ENCODE assay signal across 34 cellular contexts in genomic region chr7:30976381-30976780, GRCh38. TPM values are rescaled to one million over a fixed set of nuclear protein-coding genes. Genes with fewer than 3 reads are reported as not detected.
"Had no signal": no experiment of that assay in that cellular context is flagged by ENCODE, and none has a peak within 500 bp of the region (broad histone marks: within the 10 kb centered on the region; RNA-seq: fewer than 3 reads in every experiment).

No MANE protein-coding gene starts in this region.

- H3K27me3 ChIP-seq: right atrium auricular region, testis, upper lobe of left lung, uterus had no signal

- H2AFZ ChIP-seq: hepatocyte had no signal

- H3K4me3 ChIP-seq: dorsolateral prefrontal cortex, esophagus muscularis mucosa, gastroesophageal sphincter, heart left ventricle, hepatocyte, mucosa of descending colon, prostate gland, right atrium auricular region, testis, tibial artery, upper lobe of left lung, uterus had no signal

- H3K27ac Mint-ChIP-seq: mesothelial cell of epicardium; natural killer cell treated with Interleukin-12 subunit alpha and Interleukin-12 subunit beta and Interleukin-15 and Interleukin-18, amount 100 ng/mL, for 72 hours; stimulated activated effector memory CD8-positive, alpha-beta T cell treated with anti-CD3 and anti-CD28 coated beads, Interleukin-12 subunit alpha, Interleukin-12 subunit beta, amount 100 ng/mL, for 72 hours had no signal

- H3K4me1 Mint-ChIP-seq: mesothelial cell of epicardium had no signal

- H3K36me3 ChIP-seq: esophagus muscularis mucosa, gastroesophageal sphincter, heart left ventricle, prostate gland, right atrium auricular region, tibial artery, upper lobe of left lung, uterus had no signal

- H3K9me3 ChIP-seq: esophagus muscularis mucosa, gastroesophageal sphincter, heart left ventricle, mucosa of descending colon, prostate gland, right atrium auricular region, testis, tibial artery, upper lobe of left lung, uterus had no signal

- H3K4me1 ChIP-seq: foreskin keratinocyte, testis, uterus had no signal

- H3K36me3 Mint-ChIP-seq: mesothelial cell of epicardium; naive B cell; natural killer cell treated with Interleukin-12 subunit alpha and Interleukin-12 subunit beta and Interleukin-15 and Interleukin-18, amount 100 ng/mL, for 72 hours; stimulated activated effector memory CD8-positive, alpha-beta T cell treated with anti-CD3 and anti-CD28 coated beads, Interleukin-12 subunit alpha, Interleukin-12 subunit beta, amount 100 ng/mL, for 72 hours had no signal

- H3K27ac ChIP-seq: dorsolateral prefrontal cortex, esophagus muscularis mucosa, foreskin keratinocyte, gastroesophageal sphincter, heart left ventricle, hepatocyte, prostate gland, right atrium auricular region, testis, tibial artery, uterus had no signal

- H3K4me3 Mint-ChIP-seq: mesothelial cell of epicardium; naive B cell; natural killer cell treated with Interleukin-12 subunit alpha and Interleukin-12 subunit beta and Interleukin-15 and Interleukin-18, amount 100 ng/mL, for 72 hours; neural crest cell; stimulated activated effector memory CD8-positive, alpha-beta T cell treated with anti-CD3 and anti-CD28 coated beads, Interleukin-12 subunit alpha, Interleukin-12 subunit beta, amount 100 ng/mL, for 72 hours had no signal

- DNase-seq: dorsolateral prefrontal cortex; effector CD8-positive, alpha-beta T cell; foreskin keratinocyte; heart left ventricle; kidney; mesenchymal stem cell; mucosa of descending colon; naive B cell; stimulated activated CD4-positive, alpha-beta T cell treated with anti-CD3 and anti-CD28 coated beads, Interleukin-2, amount 100 ng/mL, for 24 hours; stimulated activated CD4-positive, alpha-beta T cell treated with anti-CD3 and anti-CD28 coated beads, Interleukin-4, amount 100 ng/mL, for 24 hours; stimulated activated naive CD4-positive, alpha-beta T cell treated with Interleukin-2 at 50 U/mL for 16 hours; substantia nigra; testis; tibial artery; upper lobe of left lung; uterus had no signal

- ATAC-seq: foreskin keratinocyte; gastroesophageal sphincter; heart left ventricle; left lobe of liver; mucosa of descending colon; natural killer cell treated with Interleukin-12 subunit alpha and Interleukin-12 subunit beta and Interleukin-15 and Interleukin-18, amount 100 ng/mL, for 72 hours; sciatic nerve; stimulated activated effector memory CD8-positive, alpha-beta T cell treated with anti-CD3 and anti-CD28 coated beads, Interleukin-12 subunit alpha, Interleukin-12 subunit beta, amount 100 ng/mL, for 72 hours had no signal

- H3K79me2 ChIP-seq: hepatocyte had no signal

- H3K9me3 Mint-ChIP-seq: mesothelial cell of epicardium; naive B cell; natural killer cell treated with Interleukin-12 subunit alpha and Interleukin-12 subunit beta and Interleukin-15 and Interleukin-18, amount 100 ng/mL, for 72 hours; neural crest cell; stimulated activated effector memory CD8-positive, alpha-beta T cell treated with anti-CD3 and anti-CD28 coated beads, Interleukin-12 subunit alpha, Interleukin-12 subunit beta, amount 100 ng/mL, for 72 hours had no signal

- H3K4me2 ChIP-seq: hepatocyte had no signal

RNA-seq across cellular contexts. Expression of gene GHRHR, which starts 12.6 kb away (rescaled TPM):
- total RNA-seq: endothelial cell of umbilical vein; epithelial cell of proximal tubule; esophagus muscularis mucosa; fibroblast of lung; foreskin keratinocyte; gastroesophageal sphincter; heart left ventricle; kidney; lower leg skin; lung microvascular endothelial cell; mesothelial cell of epicardium; mucosa of descending colon; natural killer cell treated with Interleukin-12 subunit alpha and Interleukin-12 subunit beta and Interleukin-15 and Interleukin-18, amount 100 ng/mL, for 72 hours; neural crest cell; osteocyte; right atrium auricular region; skeletal muscle tissue; uterus had no signal
- polyA plus RNA-seq: endothelial cell of umbilical vein, fibroblast of lung, foreskin keratinocyte, heart left ventricle, hepatocyte had no signal
